Comparison of ENCODE assay signal across 8 cellular contexts in genomic region chr11:77819411-77819920, GRCh38. TPM values are rescaled to one million over a fixed set of nuclear protein-coding genes. Genes with fewer than 3 reads are reported as not detected.
A peak's percentile ranks its signal among the peaks of the same experiment; 100 is the strongest.
DNase-seq lines count a peak whose midpoint lies in the region; ATAC-seq and TF ChIP-seq lines count a peak whose summit lies in the region.

No MANE protein-coding gene starts in this region.

- peak overlapping the region; percentile 93 for H3K27ac ChIP-seq in CD4-positive, CD25-positive, alpha-beta regulatory T cell (ENCODE audit: insufficient read depth, low read length, poor library complexity, severe bottlenecking)
- H3K27ac ChIP-seq in HL-60 (replicated peaks) (peak overlapping the region; percentile 93), lower lobe of right lung (peak overlapping the region; percentile 92)

- POLR2A ChIA-PET in activated CD4-positive, alpha-beta memory T cell treated with anti-CD3 and anti-CD28 coated beads, Interleukin-2, amount 10 ng/mL, durations not matched to agents 7 days and 5 days (lab: Charles Lee), result interaction anchor here (0.8 to 4.0 kb wide), 12 partner anchors 19 to 757 kb away, joined by 3 to 31 read pairs (median 3); partner anchors contain the start of genes CLNS1A, INTS4, KCTD21 and USP35

- H3K4me1 Mint-ChIP-seq in CD4-positive, CD25-positive, alpha-beta regulatory T cell, result peaks cover 18 to 52% (median 41%) of the 10 kb centered on the region in 4 donors
- peaks cover 37% of the 10 kb centered on the region for H3K4me1 Mint-ChIP-seq in activated CD4-positive, alpha-beta memory T cell treated with anti-CD3 and anti-CD28 coated beads, Interleukin-2, amount 10 ng/mL, durations not matched to agents 7 days and 5 days

- no peaks in the 10 kb centered on the region for H3K36me3 ChIP-seq in CD4-positive, CD25-positive, alpha-beta regulatory T cell (ENCODE audit: control insufficient read depth, insufficient read depth, low read length)
- H3K36me3 ChIP-seq in lower lobe of right lung, result no peaks in the 10 kb centered on the region

- peaks cover 8% of the 10 kb centered on the region for H3K27me3 Mint-ChIP-seq in CD4-positive, CD25-positive, alpha-beta regulatory T cell
- no peaks in the 10 kb centered on the region for H3K27me3 Mint-ChIP-seq in activated CD4-positive, alpha-beta memory T cell treated with anti-CD3 and anti-CD28 coated beads, Interleukin-2, amount 10 ng/mL, durations not matched to agents 7 days and 5 days

- H3K36me3 Mint-ChIP-seq in CD4-positive, CD25-positive, alpha-beta regulatory T cell, result peaks cover 7% of the 10 kb centered on the region
- peaks cover 30% of the 10 kb centered on the region for H3K36me3 Mint-ChIP-seq in activated CD4-positive, alpha-beta memory T cell treated with anti-CD3 and anti-CD28 coated beads, Interleukin-2, amount 10 ng/mL, durations not matched to agents 7 days and 5 days (ENCODE audit: low read depth)

- intact Hi-C loops in lower lobe of right lung (cut with DNase I), result no loop called here

- CTCF ChIA-PET in activated CD4-positive, alpha-beta memory T cell treated with anti-CD3 and anti-CD28 coated beads, Interleukin-2, amount 10 ng/mL, durations not matched to agents 7 days and 5 days (lab: Charles Lee), result interaction anchor here (1.5 to 4.0 kb wide), 2 partner anchors 175 to 180 kb away, joined by 5 to 14 read pairs; partner anchors contain the start of gene INTS4

- H3K9me3 Mint-ChIP-seq in CD4-positive, CD25-positive, alpha-beta regulatory T cell, result peaks cover 0 to 2% (median 0%) of the 10 kb centered on the region in 7 donors
- H3K9me3 Mint-ChIP-seq in activated CD4-positive, alpha-beta memory T cell treated with anti-CD3 and anti-CD28 coated beads, Interleukin-2, amount 10 ng/mL, durations not matched to agents 7 days and 5 days, result peaks cover 7% of the 10 kb centered on the region

- peak; percentile 76 to 94 (median 85) for DNase-seq in CD4-positive, CD25-positive, alpha-beta regulatory T cell
- peak; percentile 56 to 91 for DNase-seq in HL-60 (ENCODE audit: low read depth in 1 of 2, low spot score in 1 of 2)
- peak; percentile 54 for DNase-seq in NCI-H82 treated with DMSO at 0.1 percent for 48 hours (lab: John Stamatoyannopoulos, UW; ENCODE audit: unreplicated experiment)
- peak; percentile 86 for DNase-seq in activated CD4-positive, alpha-beta memory T cell treated with anti-CD3 and anti-CD28 coated beads, Interleukin-2, amount 10 ng/mL, durations not matched to agents 7 days and 5 days
- DNase-seq in ecto neural progenitor cell (ENCODE audit: low spot score), result peak; percentile 91
- DNase-seq in lower lobe of right lung, result peak; percentile 89
- peak; percentile 71 to 76 for DNase-seq in stimulated activated CD4-positive, alpha-beta T cell treated with anti-CD3 and anti-CD28 coated beads, Interleukin-4, amount 100 ng/mL, for 48 hours (ENCODE audit: low read depth in 2 of 2)

- H3K4me1 ChIP-seq in CD4-positive, CD25-positive, alpha-beta regulatory T cell (ENCODE audit: control insufficient read depth, insufficient read depth, low read length, poor library complexity, severe bottlenecking), result peaks cover 49% of the 10 kb centered on the region
- H3K4me1 ChIP-seq in lower lobe of right lung, result peaks cover 55% of the 10 kb centered on the region

- peak overlapping the region; percentile 93 for H3K4me3 ChIP-seq in CD4-positive, CD25-positive, alpha-beta regulatory T cell (ENCODE audit: low read depth, low read length)
- H3K4me3 ChIP-seq in HL-60 (replicated peaks; ENCODE audit: insufficient read depth, low read length), result peak overlapping the region; percentile 97
- peak overlapping the region; percentile 97 for H3K4me3 ChIP-seq in lower lobe of right lung

- peak; percentile 63 to 67 for ATAC-seq in CD4-positive, CD25-positive, alpha-beta regulatory T cell (ENCODE audit: low read depth in 2 of 2)
- ATAC-seq in GM19455 (IDR thresholded peaks at IDR 0.05; ENCODE audit: unreplicated experiment) (peak; percentile 47), lower lobe of right lung (peak; percentile 67)

- peak overlapping the region; percentile 96 to 99 (median 98) for H3K27ac Mint-ChIP-seq in CD4-positive, CD25-positive, alpha-beta regulatory T cell
- peak overlapping the region; percentile 94 for H3K27ac Mint-ChIP-seq in activated CD4-positive, alpha-beta memory T cell treated with anti-CD3 and anti-CD28 coated beads, Interleukin-2, amount 10 ng/mL, durations not matched to agents 7 days and 5 days

- no peaks in the 10 kb centered on the region for H3K27me3 ChIP-seq in CD4-positive, CD25-positive, alpha-beta regulatory T cell (ENCODE audit: control insufficient read depth, insufficient read depth, low read length)
- H3K27me3 ChIP-seq in HL-60 (ENCODE audit: insufficient read depth, poor library complexity, severe bottlenecking) (no peaks in the 10 kb centered on the region), lower lobe of right lung (ENCODE audit: low read depth) (no peaks in the 10 kb centered on the region)

- no peak for TF ChIP-seq CTCF in HL-60 (IDR thresholded peaks at IDR 0.05; ENCODE audit: insufficient read depth, low read length)
- TF ChIP-seq CTCF in lower lobe of right lung (IDR thresholded peaks at IDR 0.05), result no peak

- peaks cover 0 to 4% of the 10 kb centered on the region in 2 experiments for H3K9me3 ChIP-seq in CD4-positive, CD25-positive, alpha-beta regulatory T cell (ENCODE audit: control insufficient read depth in 2 of 2, low read length in 2 of 2)
- peaks cover 4% of the 10 kb centered on the region for H3K9me3 ChIP-seq in lower lobe of right lung

- peak overlapping the region; percentile 94 to 100 (median 99) for H3K4me3 Mint-ChIP-seq in CD4-positive, CD25-positive, alpha-beta regulatory T cell
- H3K4me3 Mint-ChIP-seq in activated CD4-positive, alpha-beta memory T cell treated with anti-CD3 and anti-CD28 coated beads, Interleukin-2, amount 10 ng/mL, durations not matched to agents 7 days and 5 days, result peak overlapping the region; percentile 97

RNA-seq across cellular contexts. Expression of gene RSF1, which starts 1.1 kb away (rescaled TPM):
- total RNA-seq in CD4-positive, CD25-positive, alpha-beta regulatory T cell, result 107 TPM
- 10 to 100 TPM; 26.7 to 34.8 (median 31.7) TPM for polyA plus RNA-seq in CD4-positive, CD25-positive, alpha-beta regulatory T cell
- 10 to 100 TPM; 58.6 to 62.5 TPM for total RNA-seq in activated CD4-positive, alpha-beta memory T cell treated with anti-CD3 and anti-CD28 coated beads, Interleukin-2, amount 10 ng/mL, durations not matched to agents 7 days and 5 days
- total RNA-seq in lower lobe of right lung, result 59.6 TPM

RNA-seq across cellular contexts. Expression of gene AAMDC, which starts 1.5 kb away (rescaled TPM):
- total RNA-seq in CD4-positive, CD25-positive, alpha-beta regulatory T cell, result 4.8 TPM
- polyA plus RNA-seq in CD4-positive, CD25-positive, alpha-beta regulatory T cell, result 10 to 100 TPM; 25.9 to 60.9 (median 31.1) TPM
- 10 to 100 TPM; 14.4 to 15.6 TPM for total RNA-seq in activated CD4-positive, alpha-beta memory T cell treated with anti-CD3 and anti-CD28 coated beads, Interleukin-2, amount 10 ng/mL, durations not matched to agents 7 days and 5 days
- total RNA-seq in lower lobe of right lung, result 30.3 TPM

Comparison
In these comparisons a context has a peak if more than half of its experiments do, and no peak if none do; other contexts are left out.
1. Peak in every context shown above with its lines: DNase-seq, ATAC-seq, H3K4me3 ChIP-seq and H3K27ac ChIP-seq.